ENCODE assay signal across 1 cellular context in genomic region chr12:119850330-119850729, GRCh38.
A peak's percentile ranks its signal among the peaks of the same experiment; 100 is the strongest.
TF ChIP-seq lines count a peak whose summit lies in the region.

No MANE protein-coding gene starts in this region.

TF ChIP-seq in HepG2, 621 proteins besides CTCF, POLR2A, EP300 and RAD21:
- TF ChIP-seq, protein P1, sequence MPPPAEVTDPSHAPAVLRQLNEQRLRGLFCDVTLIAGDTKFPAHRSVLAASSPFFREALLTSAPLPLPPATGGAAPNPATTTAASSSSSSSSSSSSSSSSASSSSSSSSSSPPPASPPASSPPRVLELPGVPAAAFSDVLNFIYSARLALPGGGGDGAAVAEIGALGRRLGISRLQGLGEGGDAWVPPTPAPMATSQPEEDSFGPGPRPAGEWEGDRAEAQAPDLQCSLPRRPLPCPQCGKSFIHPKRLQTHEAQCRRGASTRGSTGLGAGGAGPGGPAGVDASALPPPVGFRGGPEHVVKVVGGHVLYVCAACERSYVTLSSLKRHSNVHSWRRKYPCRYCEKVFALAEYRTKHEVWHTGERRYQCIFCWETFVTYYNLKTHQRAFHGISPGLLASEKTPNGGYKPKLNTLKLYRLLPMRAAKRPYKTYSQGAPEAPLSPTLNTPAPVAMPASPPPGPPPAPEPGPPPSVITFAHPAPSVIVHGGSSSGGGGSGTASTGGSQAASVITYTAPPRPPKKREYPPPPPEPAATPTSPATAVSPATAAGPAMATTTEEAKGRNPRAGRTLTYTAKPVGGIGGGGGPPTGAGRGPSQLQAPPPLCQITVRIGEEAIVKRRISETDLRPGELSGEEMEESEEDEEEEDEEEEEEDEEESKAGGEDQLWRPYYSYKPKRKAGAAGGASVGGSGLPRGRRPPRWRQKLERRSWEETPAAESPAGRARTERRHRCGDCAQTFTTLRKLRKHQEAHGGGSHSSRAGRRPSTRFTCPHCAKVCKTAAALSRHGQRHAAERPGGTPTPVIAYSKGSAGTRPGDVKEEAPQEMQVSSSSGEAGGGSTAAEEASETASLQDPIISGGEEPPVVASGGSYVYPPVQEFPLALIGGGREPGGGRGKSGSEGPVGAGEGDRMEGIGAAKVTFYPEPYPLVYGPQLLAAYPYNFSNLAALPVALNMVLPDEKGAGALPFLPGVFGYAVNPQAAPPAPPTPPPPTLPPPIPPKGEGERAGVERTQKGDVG (CRISPR knock-in tag; IDR thresholded peaks at IDR 0.05; ENCODE audit: borderline replicate concordance) = no peak
- no peak for TF ChIP-seq ZNF256 (CRISPR knock-in tag; conservative IDR thresholded peaks at IDR 0.05)
- TF ChIP-seq ZNF160 (CRISPR knock-in tag; IDR thresholded peaks at IDR 0.05) = no peak
- TF ChIP-seq NFAT5 (CRISPR knock-in tag; IDR thresholded peaks at IDR 0.05) = no peak
- TF ChIP-seq WIZ (CRISPR knock-in tag; IDR thresholded peaks at IDR 0.05) = no peak
- no peak for TF ChIP-seq REXO4 (CRISPR knock-in tag; IDR thresholded peaks at IDR 0.05; ENCODE audit: borderline replicate concordance)
- no peak for TF ChIP-seq ZSCAN5A (CRISPR knock-in tag; IDR thresholded peaks at IDR 0.05; ENCODE audit: borderline replicate concordance)
- no peak for TF ChIP-seq FOXK2 (IDR thresholded peaks at IDR 0.05)
- TF ChIP-seq RELA (CRISPR knock-in tag; IDR thresholded peaks at IDR 0.05) = no peak
- TF ChIP-seq SRF (IDR thresholded peaks at IDR 0.05; ENCODE audit: low read depth, low read length) = no peak
- TF ChIP-seq PCBP1 (IDR thresholded peaks at IDR 0.05; ENCODE audit: borderline replicate concordance, low read depth, low read length) = 0 out of 2 replicates have a peak, but pooled peaks have one; percentile 62
- peak; percentile 98 for TF ChIP-seq HNRNPK (IDR thresholded peaks at IDR 0.05; ENCODE audit: low read depth, low read length, poor library complexity, severe bottlenecking)
- no peak for TF ChIP-seq ZNF180 (CRISPR knock-in tag; IDR thresholded peaks at IDR 0.05; ENCODE audit: borderline replicate concordance, low read depth)
